Comparison of ENCODE assay signal across 10 cellular contexts in genomic region chr6:170049641-170050491, GRCh38.
DNase-seq lines count a peak whose midpoint lies in the region; ATAC-seq and TF ChIP-seq lines count a peak whose summit lies in the region.
"Had no signal": no experiment of that assay in that cellular context is flagged by ENCODE, and none has a peak within 500 bp of the region (broad histone marks: within the 10 kb centered on the region; RNA-seq: fewer than 3 reads in every experiment).

No MANE protein-coding gene starts in this region.

- TF ChIP-seq CTCF in SK-N-SH (IDR thresholded peaks at IDR 0.05): no peak
- no peak for TF ChIP-seq CTCF in upper lobe of left lung (IDR thresholded peaks at IDR 0.05)
- no peak for TF ChIP-seq CTCF in GM13977 (IDR thresholded peaks at IDR 0.05; ENCODE audit: extremely low read depth, insufficient read depth, missing control alignments)

- no peak for TF ChIP-seq RAD21 in SK-N-SH (IDR thresholded peaks at IDR 0.05; ENCODE audit: low read length)

- H3K27me3 ChIP-seq in SK-N-SH (ENCODE audit: insufficient read depth) (no peaks in the 10 kb centered on the region), mucosa of stomach (ENCODE audit: control insufficient read depth, insufficient read depth, low read length) (no peaks in the 10 kb centered on the region), upper lobe of left lung (no peaks in the 10 kb centered on the region), mesendoderm (ENCODE audit: insufficient read depth, low read length, poor library complexity) (no peaks in the 10 kb centered on the region)

- H3K9me3 ChIP-seq in SK-N-SH (no peaks in the 10 kb centered on the region), mucosa of stomach (ENCODE audit: control insufficient read depth, low read length) (no peaks in the 10 kb centered on the region), upper lobe of left lung (no peaks in the 10 kb centered on the region)
- H3K9me3 ChIP-seq: A549 had no signal

- H3K9me2 ChIP-seq in SK-N-SH: no peaks in the 10 kb centered on the region

- H2AK5ac ChIP-seq in mesendoderm (ENCODE audit: low read length): no peak overlapping the region

- H3K79me1 ChIP-seq in mesendoderm (ENCODE audit: low read length): no peaks in the 10 kb centered on the region

- no peak overlapping the region for H3K23ac ChIP-seq in mesendoderm (ENCODE audit: low read length)

- DNase-seq in SK-N-SH: peak; percentile 56
- DNase-seq in upper lobe of left lung: peak; percentile 68 to 81
- DNase-seq in GM13977 (ENCODE audit: low spot score): no peak
- DNase-seq in mesendoderm: no peak
- DNase-seq: NCI-H1436 treated with DMSO at 0.1 percent for 48 hours had no signal

- 68% methylated on average over 14 of the region's 36 CpGs for WGBS in SK-N-SH (ENCODE audit: low lambda C conversion rate)
- 76 to 88% methylated on average over 24 to 35 of the region's 36 CpGs for WGBS in upper lobe of left lung, 2 donors
- WGBS in mesendoderm (ENCODE audit: extremely low coverage, insufficient coverage, low lambda C conversion rate): no CpG with 5 or more reads among the region's 36 CpGs

- POLR2A ChIA-PET in SK-N-SH (lab: Yijun Ruan, JAX): no interaction called here

- H3K56ac ChIP-seq in mesendoderm (ENCODE audit: low read length): no peak overlapping the region

- H3K4me1 ChIP-seq in SK-N-SH (ENCODE audit: control insufficient read depth in 1 of 2, insufficient read depth in 2 of 2, low read depth in 1 of 2, low read length in 1 of 2) (peaks cover 0 to 9% of the 10 kb centered on the region in 2 experiments; a peak in 1 of 4 replicates), mucosa of stomach (ENCODE audit: control insufficient read depth, insufficient read depth, low read length) (peaks cover 6% of the 10 kb centered on the region), upper lobe of left lung (peaks cover 5 to 24% (median 16%) of the 10 kb centered on the region in 4 donors), mesendoderm (ENCODE audit: control insufficient read depth, low read depth, low read length) (no peaks in the 10 kb centered on the region)
- H3K4me1 ChIP-seq: A549 had no signal

- H4K20me1 ChIP-seq in SK-N-SH (ENCODE audit: insufficient read depth): no peaks in the 10 kb centered on the region

- H2AFZ ChIP-seq in SK-N-SH (ENCODE audit: low read depth): no peak overlapping the region

- no peak overlapping the region for H2BK5ac ChIP-seq in mesendoderm (ENCODE audit: low read length)

- no peak overlapping the region for H3K4me3 ChIP-seq in SK-N-SH (ENCODE audit: low read depth in 2 of 2, low read length in 1 of 2)
- H3K4me3 ChIP-seq in mucosa of stomach (ENCODE audit: low read length): no peak overlapping the region
- no peak overlapping the region for H3K4me3 ChIP-seq in upper lobe of left lung
- H3K4me3 ChIP-seq in mesendoderm (ENCODE audit: low read length): no peak overlapping the region
- H3K4me3 ChIP-seq: A549 had no signal

- no peak overlapping the region for H3K4ac ChIP-seq in mesendoderm (ENCODE audit: low read depth, low read length)

- no peak overlapping the region for H2BK120ac ChIP-seq in mesendoderm (ENCODE audit: low read depth, low read length)

- H4K8ac ChIP-seq in mesendoderm (ENCODE audit: low read depth, low read length): no peak overlapping the region

- ATAC-seq in SK-N-SH treated with all-trans-retinoic acid at 6 μM for 48 hours (no peak), esophagus mucosa (peak; percentile 24), upper lobe of left lung (ENCODE audit: low FRiP score in 2 of 2) (peak; percentile 50 to 85), HG02678 (IDR thresholded peaks at IDR 0.05; ENCODE audit: unreplicated experiment) (no peak)
- ATAC-seq: A549 had no signal

- no peak overlapping the region for H3K18ac ChIP-seq in mesendoderm (ENCODE audit: low read length)

- no peak overlapping the region for H2BK15ac ChIP-seq in mesendoderm (replicated peaks; ENCODE audit: low read depth)

- no peaks in the 10 kb centered on the region for H3F3A ChIP-seq in SK-N-SH (replicated peaks; ENCODE audit: insufficient read depth)

- H4K5ac ChIP-seq in mesendoderm (ENCODE audit: low read length): no peak overlapping the region

- TF ChIP-seq EP300 in SK-N-SH (IDR thresholded peaks at IDR 0.05; ENCODE audit: borderline replicate concordance in 1 of 2, low read depth in 1 of 2, low read length in 1 of 2) (no peak), upper lobe of left lung (IDR thresholded peaks at IDR 0.05) (peak in 1 of 4 donors; percentile 10)

- peak in 1 of 4 donors; percentile 69 for TF ChIP-seq POLR2A in upper lobe of left lung (IDR thresholded peaks at IDR 0.05)

- H3K36me3 ChIP-seq in SK-N-SH (replicated peaks in 1 of 2; ENCODE audit: control insufficient read depth in 1 of 2, insufficient read depth in 2 of 2, low read length in 1 of 2): no peaks in the 10 kb centered on the region
- H3K36me3 ChIP-seq in mucosa of stomach (ENCODE audit: control insufficient read depth, insufficient read depth, low read length): no peaks in the 10 kb centered on the region
- no peaks in the 10 kb centered on the region for H3K36me3 ChIP-seq in upper lobe of left lung
- no peaks in the 10 kb centered on the region for H3K36me3 ChIP-seq in mesendoderm (ENCODE audit: control insufficient read depth, insufficient read depth, low read length)

- in situ Hi-C loops in GM13977 (cut with MboI; ENCODE audit: low pct_unique_long_range_greater_than_20kb, low sequenced_read_pairs, unreplicated experiment): no loop called here

- H3K79me2 ChIP-seq in SK-N-SH (ENCODE audit: insufficient read depth): no peaks in the 10 kb centered on the region
- H3K79me2 ChIP-seq in mesendoderm (ENCODE audit: control insufficient read depth, insufficient read depth, low read length): no peaks in the 10 kb centered on the region

- H3K4me2 ChIP-seq in SK-N-SH: no peak overlapping the region
- H3K4me2 ChIP-seq in mesendoderm (ENCODE audit: low read length): no peak overlapping the region
- H3K4me2 ChIP-seq: A549 had no signal

- CTCF ChIA-PET in SK-N-SH (lab: Yijun Ruan, JAX): no interaction called here

- H3K9ac ChIP-seq in SK-N-SH (no peak overlapping the region), mucosa of stomach (ENCODE audit: low read length) (peak overlapping the region; percentile 34), mesendoderm (ENCODE audit: low read length) (no peak overlapping the region)

- H3K27ac ChIP-seq in SK-N-SH (ENCODE audit: low read depth in 2 of 2, low read length in 1 of 2): no peak overlapping the region; a peak in 1 of 4 replicates
- H3K27ac ChIP-seq in upper lobe of left lung: peak overlapping the region; percentile 62 to 74 (median 64)
- no peak overlapping the region for H3K27ac ChIP-seq in mesendoderm (ENCODE audit: low read depth, low read length)
- H3K27ac ChIP-seq: A549 had no signal

TF ChIP-seq in SK-N-SH, 30 proteins besides CTCF, POLR2A, EP300 and RAD21 (continues in another document):
- no peak for TF ChIP-seq CHD2 (IDR thresholded peaks at IDR 0.05; ENCODE audit: low read length, partially characterized antibody)
- no peak for TF ChIP-seq REST (IDR thresholded peaks at IDR 0.05; ENCODE audit: low read depth, low read length)
- TF ChIP-seq JUND (IDR thresholded peaks at IDR 0.05): no peak

TF ChIP-seq in SK-N-SH treated with all-trans-retinoic acid at 6 μM for 48 hours, 23 proteins besides CTCF, POLR2A, EP300 and RAD21 (continues in another document):
- no peak for TF ChIP-seq POU6F1 (CRISPR knock-in tag; IDR thresholded peaks at IDR 0.05; ENCODE audit: borderline replicate concordance, low read depth)
- TF ChIP-seq ZNF8 (CRISPR knock-in tag; IDR thresholded peaks at IDR 0.05): no peak
- TF ChIP-seq ESRRG (CRISPR knock-in tag; IDR thresholded peaks at IDR 0.05): no peak
- no peak for TF ChIP-seq ZFP30 (CRISPR knock-in tag; IDR thresholded peaks at IDR 0.05)
- no peak for TF ChIP-seq CREB5 (CRISPR knock-in tag; IDR thresholded peaks at IDR 0.05; ENCODE audit: low read depth)
- no peak for TF ChIP-seq SNAI2 (CRISPR knock-in tag; IDR thresholded peaks at IDR 0.05)
- TF ChIP-seq ZNF70 (CRISPR knock-in tag; IDR thresholded peaks at IDR 0.05): no peak
- no peak for TF ChIP-seq OSR1 (CRISPR knock-in tag; IDR thresholded peaks at IDR 0.05)
- TF ChIP-seq CSDC2 (CRISPR knock-in tag; IDR thresholded peaks at IDR 0.05): no peak
- no peak for TF ChIP-seq ARNTL (CRISPR knock-in tag; IDR thresholded peaks at IDR 0.05; ENCODE audit: borderline replicate concordance, low read depth)
- no peak for TF ChIP-seq TOX (CRISPR knock-in tag; IDR thresholded peaks at IDR 0.05; ENCODE audit: borderline replicate concordance)
- no peak for TF ChIP-seq ZC3H10 (CRISPR knock-in tag; IDR thresholded peaks at IDR 0.05)

Comparison
In these comparisons a context has a peak if more than half of its experiments do, and no peak if none do; other contexts are left out.
1. DNase-seq: peak in SK-N-SH (single experiment) and upper lobe of left lung (2 of 2); none in GM13977 (single experiment) and mesendoderm (single experiment).
2. H3K27ac ChIP-seq: peak in upper lobe of left lung (4 of 4); none in SK-N-SH (0 of 2) and mesendoderm (single experiment).
3. ATAC-seq: peak in esophagus mucosa (single experiment) and upper lobe of left lung (2 of 2); none in SK-N-SH treated with all-trans-retinoic acid at 6 μM for 48 hours (single experiment) and HG02678 (single experiment).